8 cellular contexts compared by ENCODE assay signal in the genomic region with DNA sequence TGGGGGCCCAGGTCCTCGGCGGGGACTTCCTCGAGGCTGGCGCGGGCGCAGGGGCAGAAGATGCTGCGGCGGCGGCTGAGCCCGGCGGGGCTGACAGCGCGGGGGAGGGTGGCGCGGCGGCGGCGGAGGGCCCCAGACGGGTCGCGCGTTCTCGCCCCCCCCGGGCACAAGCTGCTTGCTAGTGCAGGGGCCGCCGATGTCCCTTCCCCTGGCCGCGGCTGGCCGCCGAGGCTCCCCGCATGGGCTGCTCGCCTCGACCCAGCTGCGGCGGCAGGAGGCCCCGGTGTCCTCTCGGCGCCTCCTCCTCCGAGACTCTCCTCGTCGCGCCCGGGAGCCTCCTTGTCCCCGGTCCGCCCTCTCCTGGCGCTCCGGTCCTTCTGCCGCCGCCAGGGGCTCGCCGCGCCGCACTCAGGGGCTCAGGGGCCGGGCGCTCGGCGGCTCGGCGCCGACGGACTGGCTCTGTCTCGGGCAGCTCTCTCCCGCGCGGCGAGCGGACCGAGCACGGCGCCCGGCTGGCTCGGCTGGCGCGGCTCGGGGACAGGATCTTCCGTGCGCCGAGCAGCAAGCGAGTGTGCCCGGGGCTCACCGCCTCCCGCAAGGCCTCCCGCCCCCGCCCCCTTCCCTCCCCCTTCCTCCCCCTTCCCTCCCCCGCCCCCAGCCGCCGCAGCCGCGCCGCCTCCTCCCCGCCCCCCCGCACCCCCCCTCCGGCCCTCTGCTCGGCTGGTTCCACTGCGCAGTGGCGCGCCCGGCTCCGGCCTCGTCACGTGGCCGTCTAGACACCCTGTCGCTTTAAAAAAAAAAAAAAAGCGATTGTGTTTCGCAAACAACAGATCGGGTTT. TPM values are rescaled to one million over a fixed set of nuclear protein-coding genes. Genes with fewer than 3 reads are reported as not detected.
DNase-seq lines count a peak whose midpoint lies in the region; ATAC-seq and TF ChIP-seq lines count a peak whose summit lies in the region.

No MANE protein-coding gene starts in this region.

- H3K9ac ChIP-seq in neural progenitor cell: no peak overlapping the region

- H3K36me3 Mint-ChIP-seq in GM23338 (ENCODE audit: low read depth) (peaks cover 31% of the 10 kb centered on the region), neural progenitor cell (no peaks in the 10 kb centered on the region)

- H3K4me1 Mint-ChIP-seq in GM23338: peaks cover 47% of the 10 kb centered on the region
- H3K4me1 Mint-ChIP-seq in neural progenitor cell: peaks cover 41% of the 10 kb centered on the region

- H3K36me3 ChIP-seq in GM23338 (ENCODE audit: insufficient read depth): no peaks in the 10 kb centered on the region
- H3K36me3 ChIP-seq in neural progenitor cell: no peaks in the 10 kb centered on the region

- H3K27me3 Mint-ChIP-seq in GM23338 (ENCODE audit: insufficient read depth, low read depth, poor library complexity) (peaks cover 34% of the 10 kb centered on the region), neural progenitor cell (ENCODE audit: insufficient read depth, low read depth) (peaks cover 14% of the 10 kb centered on the region)

- DNase-seq in ELF-1 (ENCODE audit: low read depth, low spot score) (peak; percentile 92), GM23338 (ENCODE audit: low spot score) (peak; percentile 93), LoVo (ENCODE audit: low spot score) (peak; percentile 83), SHP77 treated with DMSO at 0.1 percent for 48 hours (lab: John Stamatoyannopoulos, UW) (peak; percentile 68), foreskin fibroblast (peak; percentile 86 to 95), neural progenitor cell (ENCODE audit: low spot score) (peak; percentile 92)
- peak; percentile 59 for DNase-seq in activated gamma-delta T cell treated with anti-CD3 and anti-CD28 coated beads, Interleukin-2, amount 50 U/mL, for 16 hours (ENCODE audit: low read depth)

- H3K4me3 Mint-ChIP-seq in GM23338: peak overlapping the region; percentile 93
- H3K4me3 Mint-ChIP-seq in neural progenitor cell: peak overlapping the region; percentile 98

- H3K27me3 ChIP-seq in GM23338 (ENCODE audit: insufficient read depth): peaks cover 21% of the 10 kb centered on the region
- H3K27me3 ChIP-seq in neural progenitor cell: peaks cover 81% of the 10 kb centered on the region

- peaks cover 2% of the 10 kb centered on the region; the same call in 1 of the 3 replicates for H3K9me3 Mint-ChIP-seq in GM23338
- H3K9me3 Mint-ChIP-seq in neural progenitor cell: no peaks in the 10 kb centered on the region

- no peaks in the 10 kb centered on the region for H3K9me3 ChIP-seq in neural progenitor cell (ENCODE audit: low read depth)

- H4K20me1 ChIP-seq in GM23338 (replicated peaks; ENCODE audit: insufficient read depth) (peaks cover 32% of the 10 kb centered on the region), neural progenitor cell (ENCODE audit: low read depth) (peaks cover 34% of the 10 kb centered on the region)

- H3K27ac ChIP-seq in GM23338 (ENCODE audit: low read depth): peak overlapping the region; percentile 100
- H3K27ac ChIP-seq in neural progenitor cell: peak overlapping the region; percentile 61
- peak overlapping the region; percentile 94 for H3K27ac ChIP-seq in temporal lobe (ENCODE audit: low read depth, low read length)

- H3K4me2 ChIP-seq in GM23338 (peak overlapping the region; percentile 100), neural progenitor cell (peak overlapping the region; percentile 90)

- H3F3A ChIP-seq in GM23338 (replicated peaks; ENCODE audit: low read depth) (peaks cover 16% of the 10 kb centered on the region), neural progenitor cell (ENCODE audit: low read depth) (peaks cover 58% of the 10 kb centered on the region)

- H3K27ac Mint-ChIP-seq in GM23338: peak overlapping the region; percentile 98
- H3K27ac Mint-ChIP-seq in neural progenitor cell: peak overlapping the region; percentile 94

- H2AFZ ChIP-seq in GM23338 (peak overlapping the region; percentile 84; the same call in 1 of the 2 replicates), neural progenitor cell (replicated peaks) (peak overlapping the region; percentile 84)

- H3K79me2 ChIP-seq in GM23338 (replicated peaks; ENCODE audit: insufficient read depth): peaks cover 55% of the 10 kb centered on the region
- no peaks in the 10 kb centered on the region for H3K79me2 ChIP-seq in neural progenitor cell (ENCODE audit: low read depth)

- TF ChIP-seq CTCF in GM23338 (conservative IDR thresholded peaks at IDR 0.05; ENCODE audit: low read depth in 2 of 2) (0 out of 4 replicates have a peak, but pooled peaks of 1 of the 2 experiments have one; percentile 6), foreskin fibroblast (IDR thresholded peaks at IDR 0.05; ENCODE audit: low read depth, low read length) (peak; percentile 17), neural progenitor cell (IDR thresholded peaks at IDR 0.05) (peak; percentile 46)

- peak; percentile 14 for ATAC-seq in GM23338

- peaks cover 51% of the 10 kb centered on the region for H3K4me1 ChIP-seq in GM23338 (ENCODE audit: insufficient read depth)
- H3K4me1 ChIP-seq in neural progenitor cell: peaks cover 41% of the 10 kb centered on the region

- peak overlapping the region; percentile 98 for H3K4me3 ChIP-seq in GM23338
- peak overlapping the region; percentile 68 to 95 for H3K4me3 ChIP-seq in foreskin fibroblast (ENCODE audit: low read depth in 1 of 2, low read length in 2 of 2)
- H3K4me3 ChIP-seq in neural progenitor cell: peak overlapping the region; percentile 49

- no peaks in the 10 kb centered on the region for H3K9me2 ChIP-seq in GM23338 (ENCODE audit: insufficient read depth)

TF ChIP-seq in GM23338, 12 proteins besides CTCF, POLR2A, EP300 and RAD21:
- peak; percentile 38; the same call in 1 of the 2 replicates for TF ChIP-seq POLR2AphosphoS5 (IDR thresholded peaks at IDR 0.05; ENCODE audit: low read depth)
- TF ChIP-seq EZH2 (IDR thresholded peaks at IDR 0.05; ENCODE audit: low read depth, unreplicated experiment): no peak

RNA-seq across cellular contexts. Expression of a gene that starts 0.9 kb away (rescaled TPM):
- total RNA-seq in GM23338 (2014; rRNA removed; shearing (Covaris generic)): 28.8 and 29.8 TPM in 2 replicates
- 11.8 and 12.0 TPM in 2 replicates for polyA plus RNA-seq in GM23338 (2016; fragmentation: Nextera tagmentation; extraction: Ambion mirVana)
- total RNA-seq in neural progenitor cell (ENCODE audit: low replicate concordance): 1.1 and 2.0 TPM in 2 replicates
- total RNA-seq in temporal lobe: 11.1 TPM

Comparison
In these comparisons a context has a peak if more than half of its experiments do, and no peak if none do; other contexts are left out.
1. Peak in every context shown above with its lines: DNase-seq, ATAC-seq, H3K4me3 ChIP-seq and H3K27ac ChIP-seq.